Comparison of ENCODE assay signal across 8 cellular contexts in genomic region chr12:51886021-51886710, GRCh38. TPM values are rescaled to one million over a fixed set of nuclear protein-coding genes. Genes with fewer than 3 reads are reported as not detected.
A peak's percentile ranks its signal among the peaks of the same experiment; 100 is the strongest.
DNase-seq lines count a peak whose midpoint lies in the region; ATAC-seq and TF ChIP-seq lines count a peak whose summit lies in the region.

No MANE protein-coding gene starts in this region.

- H3K27me3 Mint-ChIP-seq in activated CD4-positive, alpha-beta T cell treated with anti-CD3 and anti-CD28 coated beads, Interleukin-2, amount 10 ng/mL, durations not matched to agents 24 days and 14 days, result peaks cover 3% of the 10 kb centered on the region
- H3K27me3 Mint-ChIP-seq in naive thymus-derived CD8-positive, alpha-beta T cell, result peaks cover 0 to 3% (median 0%) of the 10 kb centered on the region in 5 donors

- peaks cover 11% of the 10 kb centered on the region for H3K4me1 ChIP-seq in upper lobe of right lung

- peaks cover 4% of the 10 kb centered on the region for H3K27me3 ChIP-seq in upper lobe of right lung

- intact Hi-C loops in activated CD4-positive, alpha-beta T cell treated with anti-CD3 and anti-CD28 coated beads, Interleukin-2, amount 10 ng/mL, durations not matched to agents 24 days and 14 days (cut with micrococcal nuclease), result no loop called here
- intact Hi-C loops in upper lobe of right lung (cut with DNase I), result no loop called here

- peak overlapping the region; percentile 58 for H3K4me3 Mint-ChIP-seq in activated CD4-positive, alpha-beta T cell treated with anti-CD3 and anti-CD28 coated beads, Interleukin-2, amount 10 ng/mL, durations not matched to agents 24 days and 14 days
- peak overlapping the region; percentile 54 to 77 (median 66) for H3K4me3 Mint-ChIP-seq in naive thymus-derived CD8-positive, alpha-beta T cell

- DNase-seq in AML-193 (lab: John Stamatoyannopoulos, UW) (peak; percentile 89 to 93), Kasumi-1 (lab: John Stamatoyannopoulos, UW) (peak; percentile 95 to 97), epithelial cell of proximal tubule (ENCODE audit: low read depth) (peak; percentile 83), upper lobe of right lung (peak; percentile 64), GM19238 (ENCODE audit: insufficient read length, low spot score) (no peak), NCI-H1694 (lab: John Stamatoyannopoulos, UW) (no peak)
- peak; percentile 82 for DNase-seq in activated CD4-positive, alpha-beta T cell treated with anti-CD3 and anti-CD28 coated beads, Interleukin-2, amount 10 ng/mL, durations not matched to agents 24 days and 14 days
- DNase-seq in naive thymus-derived CD8-positive, alpha-beta T cell, result peak in 9 of 10 donors; percentile 27 to 73 (median 44)

- no peak overlapping the region for H3K4me3 ChIP-seq in epithelial cell of proximal tubule (ENCODE audit: low read depth, low read length)
- no peak overlapping the region for H3K4me3 ChIP-seq in upper lobe of right lung

- no peaks in the 10 kb centered on the region for H3K36me3 Mint-ChIP-seq in activated CD4-positive, alpha-beta T cell treated with anti-CD3 and anti-CD28 coated beads, Interleukin-2, amount 10 ng/mL, durations not matched to agents 24 days and 14 days (ENCODE audit: low read depth)
- H3K36me3 Mint-ChIP-seq in naive thymus-derived CD8-positive, alpha-beta T cell, result peaks cover 0 to 2% (median 0%) of the 10 kb centered on the region in 3 donors

- POLR2A ChIA-PET in naive thymus-derived CD8-positive, alpha-beta T cell (lab: Charles Lee), result interaction anchor here (0.5 to 2.2 kb wide), 6 partner anchors 11 to 668 kb away, joined by 3 to 17 read pairs (median 4); partner anchors contain the start of gene POU6F1

- peaks cover 8% of the 10 kb centered on the region for H3K9me3 Mint-ChIP-seq in activated CD4-positive, alpha-beta T cell treated with anti-CD3 and anti-CD28 coated beads, Interleukin-2, amount 10 ng/mL, durations not matched to agents 24 days and 14 days
- peaks cover 0 to 5% (median 0%) of the 10 kb centered on the region in 9 donors for H3K9me3 Mint-ChIP-seq in naive thymus-derived CD8-positive, alpha-beta T cell

- TF ChIP-seq CTCF in epithelial cell of proximal tubule (conservative IDR thresholded peaks at IDR 0.05; ENCODE audit: low read depth, low read length) (no peak), upper lobe of right lung (IDR thresholded peaks at IDR 0.05) (no peak)

- no peaks in the 10 kb centered on the region for H3K9me3 ChIP-seq in upper lobe of right lung

- peak overlapping the region; percentile 85 for H3K27ac Mint-ChIP-seq in activated CD4-positive, alpha-beta T cell treated with anti-CD3 and anti-CD28 coated beads, Interleukin-2, amount 10 ng/mL, durations not matched to agents 24 days and 14 days
- H3K27ac Mint-ChIP-seq in naive thymus-derived CD8-positive, alpha-beta T cell, result peak overlapping the region; percentile 83 to 98 (median 96)

- H3K36me3 ChIP-seq in upper lobe of right lung, result no peaks in the 10 kb centered on the region

- ATAC-seq in naive thymus-derived CD8-positive, alpha-beta T cell, result peak; percentile 99
- ATAC-seq in upper lobe of right lung, result peak; percentile 92

- H3K27ac ChIP-seq in upper lobe of right lung, result no peak overlapping the region

- H3K4me1 Mint-ChIP-seq in activated CD4-positive, alpha-beta T cell treated with anti-CD3 and anti-CD28 coated beads, Interleukin-2, amount 10 ng/mL, durations not matched to agents 24 days and 14 days, result peaks cover 16% of the 10 kb centered on the region
- H3K4me1 Mint-ChIP-seq in naive thymus-derived CD8-positive, alpha-beta T cell, result peaks cover 7 to 19% (median 15%) of the 10 kb centered on the region in 4 donors

RNA-seq across cellular contexts. Expression of gene ANKRD33, which starts 1.7 kb away (rescaled TPM):
- not detected in 2 replicates for total RNA-seq in activated CD4-positive, alpha-beta T cell treated with anti-CD3 and anti-CD28 coated beads, Interleukin-2, amount 10 ng/mL, durations not matched to agents 24 days and 14 days
- not detected in 2 replicates for total RNA-seq in epithelial cell of proximal tubule
- total RNA-seq in naive thymus-derived CD8-positive, alpha-beta T cell, result not detected
- not detected for polyA plus RNA-seq in naive thymus-derived CD8-positive, alpha-beta T cell
- not detected for total RNA-seq in upper lobe of right lung

RNA-seq across cellular contexts. Expression of gene ACVRL1, which starts 21.1 kb away (rescaled TPM):
- total RNA-seq in activated CD4-positive, alpha-beta T cell treated with anti-CD3 and anti-CD28 coated beads, Interleukin-2, amount 10 ng/mL, durations not matched to agents 24 days and 14 days, result not detected in 2 replicates
- 2.4 and 3.6 TPM in 2 replicates for total RNA-seq in epithelial cell of proximal tubule
- total RNA-seq in naive thymus-derived CD8-positive, alpha-beta T cell, result not detected
- polyA plus RNA-seq in naive thymus-derived CD8-positive, alpha-beta T cell, result not detected
- 223 TPM for total RNA-seq in upper lobe of right lung

RNA-seq across cellular contexts. Expression of gene FIGNL2, which starts 37.6 kb away (rescaled TPM):
- 0.30 and 0.33 TPM in 2 replicates for total RNA-seq in activated CD4-positive, alpha-beta T cell treated with anti-CD3 and anti-CD28 coated beads, Interleukin-2, amount 10 ng/mL, durations not matched to agents 24 days and 14 days
- total RNA-seq in epithelial cell of proximal tubule (0.29 and 3.7 TPM in 2 replicates), upper lobe of right lung (1.5 TPM)
- total RNA-seq in naive thymus-derived CD8-positive, alpha-beta T cell, result 1 to 10 TPM; 2.8 to 3.2 TPM
- polyA plus RNA-seq in naive thymus-derived CD8-positive, alpha-beta T cell, result under 1 TPM in 2 of 3 donors, not detected in 1; 0.08 to 0.21 TPM

Comparison
In these comparisons a context has a peak if more than half of its experiments do, and no peak if none do; other contexts are left out.
1. DNase-seq: peak in AML-193 (2 of 2), Kasumi-1 (2 of 2), activated CD4-positive, alpha-beta T cell treated with anti-CD3 and anti-CD28 coated beads, Interleukin-2, amount 10 ng/mL, durations not matched to agents 24 days and 14 days (single experiment), epithelial cell of proximal tubule (single experiment), naive thymus-derived CD8-positive, alpha-beta T cell (9 of 10) and upper lobe of right lung (single experiment); none in GM19238 (single experiment) and NCI-H1694 (single experiment).
2. RNA of gene ACVRL1, which starts 21.1 kb away (total RNA-seq): 223 TPM in upper lobe of right lung (single experiment); 2.4 to 3.6 TPM in epithelial cell of proximal tubule, not detected in naive thymus-derived CD8-positive, alpha-beta T cell and not detected in activated CD4-positive, alpha-beta T cell treated with anti-CD3 and anti-CD28 coated beads, Interleukin-2, amount 10 ng/mL, durations not matched to agents 24 days and 14 days; every median in the first group is over 10 times any median in the second.